Comparison of ENCODE assay signal across 30 cellular contexts in the genomic region with DNA sequence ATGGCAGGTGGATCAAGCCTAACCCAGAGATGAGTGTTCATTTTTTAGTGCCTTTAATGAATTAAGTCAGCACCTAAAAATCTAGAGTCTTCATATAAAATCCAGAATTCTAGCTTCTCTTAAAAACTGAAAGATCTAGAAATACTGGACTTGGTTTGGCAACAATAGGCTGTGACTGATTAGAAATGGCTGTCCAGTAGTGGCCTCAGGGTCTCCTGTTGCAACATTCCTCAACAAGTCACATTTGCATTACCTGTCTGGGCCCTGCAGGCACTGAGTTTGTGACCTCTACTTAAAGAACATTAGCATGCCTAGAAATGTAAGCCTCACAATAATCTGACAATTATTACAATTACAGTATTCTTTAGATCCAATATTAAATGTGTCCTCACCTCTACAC. TPM values are rescaled to one million over a fixed set of nuclear protein-coding genes. Genes with fewer than 3 reads are reported as not detected.
DNase-seq lines count a peak whose midpoint lies in the region; ATAC-seq, FAIRE-seq and TF ChIP-seq lines count a peak whose summit lies in the region.
"Had no signal": no experiment of that assay in that cellular context is flagged by ENCODE, and none has a peak within 500 bp of the region (broad histone marks: within the 10 kb centered on the region; RNA-seq: fewer than 3 reads in every experiment).

No MANE protein-coding gene starts in this region.

- no peak for FAIRE-seq in frontal cortex (lab: Jason Lieb, UNC)
- FAIRE-seq: endometrium, islet of Langerhans had no signal

- intact Hi-C loops in PC-9 (cut with micrococcal nuclease; ENCODE audit: unreplicated experiment): no loop called here

- DNase-seq in H9 (no peak), PC-9 (peak; percentile 27 to 84), foreskin keratinocyte (no peak), mesothelial cell of epicardium (ENCODE audit: low spot score in 2 of 2, unreplicated experiment in 2 of 2) (no peak), ecto neural progenitor cell (ENCODE audit: low spot score) (no peak), frontal cortex (ENCODE audit: low spot score in 2 of 2) (no peak)
- DNase-seq in stimulated activated CD4-positive, alpha-beta T cell treated with anti-CD3 and anti-CD28 coated beads, Interleukin-15, amount 100 ng/mL, for 24 hours: no peak
- DNase-seq: activated CD8-positive, alpha-beta T cell treated with anti-CD3 and anti-CD28 coated beads, Interleukin-2, amount 10 ng/mL, durations not matched to agents 7 days and 5 days; activated naive CD4-positive, alpha-beta T cell treated with anti-CD3 and anti-CD28 coated beads for 36 hours; CD8-positive, alpha-beta memory T cell; DMS153; HFFc6; midbrain; naive B cell; NCI-H1417; NCI-H2029 treated with DMSO at 0.1 percent for 48 hours; NCI-H524 treated with DMSO at 0.1 percent for 48 hours; NK-92 treated with Interleukin-12 subunit alpha and Interleukin-12 subunit beta, amount 100 ng/mL, for 24 hours; nucleus accumbens; right lobe of liver; Right ventricle myocardium superior; stimulated activated CD4-positive, alpha-beta T cell treated with anti-CD3 and anti-CD28 coated beads, Interleukin-4, amount 100 ng/mL, for 1 hour; T-helper 2 cell; thyroid gland had no signal

- no peak overlapping the region for H2BK20ac ChIP-seq in H9 (ENCODE audit: low read depth, low read length, poor library complexity, severe bottlenecking)

- H3K27me3 Mint-ChIP-seq in H9 (ENCODE audit: low read depth) (no peaks in the 10 kb centered on the region), mesothelial cell of epicardium (ENCODE audit: low read depth) (no peaks in the 10 kb centered on the region)
- H3K27me3 Mint-ChIP-seq: CD8-positive, alpha-beta memory T cell; dendritic cell treated with granulocyte-macrophage colony-stimulating factor and Interleukin-4, amounts not matched to agents 40 ng/mL and 50 ng/mL, for 4 days; naive B cell; progenitor cell of endocrine pancreas had no signal

- H3K4me1 Mint-ChIP-seq in H9 (peaks cover 17 to 19% of the 10 kb centered on the region in 2 experiments), mesothelial cell of epicardium (peaks cover 27% of the 10 kb centered on the region)

- no peak overlapping the region for H3K14ac ChIP-seq in H9 (ENCODE audit: insufficient read depth, low read length)

- H3K18ac ChIP-seq in H9 (ENCODE audit: insufficient read length, low read depth, low read length): no peak overlapping the region

- no peaks in the 10 kb centered on the region for H3K9me2 ChIP-seq in PC-9 (ENCODE audit: insufficient read depth)

- H3K79me2 ChIP-seq in H9 (ENCODE audit: insufficient read depth, low read length): no peaks in the 10 kb centered on the region
- H3K79me2 ChIP-seq in PC-9 (ENCODE audit: low read depth): peaks cover 50% of the 10 kb centered on the region

- no peak overlapping the region for H3K4me3 ChIP-seq in PC-9
- H3K4me3 ChIP-seq: right lobe of liver, thyroid gland had no signal

- H2BK120ac ChIP-seq in H9 (ENCODE audit: low read depth, low read length, poor library complexity, severe bottlenecking): no peak overlapping the region

- POLR2A ChIA-PET in PC-9 (lab: Charles Lee; ENCODE audit: unreplicated experiment): no interaction called here

- CTCF ChIA-PET in PC-9 (lab: Charles Lee): no interaction called here

- H3F3A ChIP-seq in PC-9 (ENCODE audit: insufficient read depth, low read depth): peaks cover 18% of the 10 kb centered on the region; the same call in 1 of the 2 replicates

- H3K4ac ChIP-seq in H9 (ENCODE audit: low read depth, low read length): no peak overlapping the region

- H3K36me3 ChIP-seq in PC-9 (ENCODE audit: low read depth): peaks cover 26% of the 10 kb centered on the region

- no peak overlapping the region for H4K5ac ChIP-seq in H9 (ENCODE audit: insufficient read length, low read depth, low read length)

- no peak overlapping the region for H4K8ac ChIP-seq in H9 (replicated peaks; ENCODE audit: insufficient read length, low read depth, low read length)

- no peak overlapping the region for H3K56ac ChIP-seq in H9 (ENCODE audit: insufficient read length, low read depth, low read length)

- no peak overlapping the region for H3T11ph ChIP-seq in H9 (ENCODE audit: low read length)

- H3K23me2 ChIP-seq in H9 (ENCODE audit: insufficient read length, low read depth, low read length, poor library complexity, severe bottlenecking): no peaks in the 10 kb centered on the region

- H3K27ac Mint-ChIP-seq in H9 (peak overlapping the region in 2 of 3 experiments; percentile 15 to 55; a peak in 3 of 7 replicates), mesothelial cell of epicardium (peak overlapping the region; percentile 77)
- H3K27ac Mint-ChIP-seq: activated CD8-positive, alpha-beta T cell treated with anti-CD3 and anti-CD28 coated beads, Interleukin-2, amount 10 ng/mL, durations not matched to agents 7 days and 5 days; activated naive CD4-positive, alpha-beta T cell treated with anti-CD3 and anti-CD28 coated beads for 36 hours; dendritic cell treated with granulocyte-macrophage colony-stimulating factor and Interleukin-4, amounts not matched to agents 40 ng/mL and 50 ng/mL, for 4 days; HFFc6; progenitor cell of endocrine pancreas had no signal

- H3K9me3 ChIP-seq in H9 (ENCODE audit: control insufficient read depth, low read depth, low read length) (no peaks in the 10 kb centered on the region), PC-9 (ENCODE audit: insufficient read depth, low read depth) (no peaks in the 10 kb centered on the region)
- H3K9me3 ChIP-seq: right lobe of liver, thyroid gland had no signal

- no peak overlapping the region for H2BK5ac ChIP-seq in H9 (ENCODE audit: insufficient read length, low read length)

- H3K27ac ChIP-seq in H9 (ENCODE audit: insufficient read length, low read depth, low read length) (no peak overlapping the region), PC-9 (peak overlapping the region; percentile 15; the same call in 1 of the 2 replicates), foreskin keratinocyte (no peak overlapping the region)
- H3K27ac ChIP-seq: KMS-11, right lobe of liver, thyroid gland had no signal

- H4K20me1 ChIP-seq in H9 (ENCODE audit: control insufficient read depth, insufficient read depth, insufficient read length): no peaks in the 10 kb centered on the region
- H4K20me1 ChIP-seq in PC-9 (ENCODE audit: insufficient read depth): peaks cover 13% of the 10 kb centered on the region

- ATAC-seq in foreskin keratinocyte: peak; percentile 12
- ATAC-seq: activated CD8-positive, alpha-beta T cell treated with anti-CD3 and anti-CD28 coated beads, Interleukin-2, amount 10 ng/mL, durations not matched to agents 7 days and 5 days; SK-N-SH treated with all-trans-retinoic acid at 6 μM for 48 hours had no signal

- no peak overlapping the region for H2AK5ac ChIP-seq in H9 (ENCODE audit: insufficient read length, low read length)

- H3K79me1 ChIP-seq in H9 (ENCODE audit: insufficient read depth, low read depth, low read length, poor library complexity, severe bottlenecking): no peaks in the 10 kb centered on the region

- no peak overlapping the region for H2AFZ ChIP-seq in H9 (ENCODE audit: low read length)
- H2AFZ ChIP-seq in PC-9: no peak overlapping the region

- H3K4me2 ChIP-seq in H9 (ENCODE audit: insufficient read depth, insufficient read length, low read length) (no peak overlapping the region), PC-9 (peak overlapping the region; percentile 53)
- H3K4me2 ChIP-seq: KMS-11 had no signal

- H2BK12ac ChIP-seq in H9 (ENCODE audit: insufficient read length, low read depth, low read length): no peak overlapping the region

- no peak overlapping the region for H2BK15ac ChIP-seq in H9 (ENCODE audit: low read depth, low read length)

- no TSS peak for BruUV-seq in PC-9 (replicated peaks; lab: Mats Ljungman, UMichigan)

- H3K4me3 Mint-ChIP-seq in H9: no peak overlapping the region; a peak in 1 of 5 replicates
- no peak overlapping the region for H3K4me3 Mint-ChIP-seq in mesothelial cell of epicardium
- H3K4me3 Mint-ChIP-seq: activated CD8-positive, alpha-beta T cell treated with anti-CD3 and anti-CD28 coated beads, Interleukin-2, amount 10 ng/mL, durations not matched to agents 7 days and 5 days; activated naive CD4-positive, alpha-beta T cell treated with anti-CD3 and anti-CD28 coated beads for 36 hours; CD8-positive, alpha-beta memory T cell; dendritic cell treated with granulocyte-macrophage colony-stimulating factor and Interleukin-4, amounts not matched to agents 40 ng/mL and 50 ng/mL, for 4 days; HFFc6; naive B cell had no signal

- no peak for TF ChIP-seq CTCF in H9 (conservative IDR thresholded peaks at IDR 0.05)
- no peak for TF ChIP-seq CTCF in PC-9 (conservative IDR thresholded peaks at IDR 0.05)
- TF ChIP-seq CTCF in foreskin keratinocyte (conservative IDR thresholded peaks at IDR 0.05): no peak
- no peak for TF ChIP-seq CTCF in mesothelial cell of epicardium (IDR thresholded peaks at IDR 0.05; ENCODE audit: unreplicated experiment)

- no peak overlapping the region for H4K91ac ChIP-seq in H9 (ENCODE audit: insufficient read length, low read depth, low read length)

- H3K9me3 Mint-ChIP-seq in H9 (no peaks in the 10 kb centered on the region), mesothelial cell of epicardium (no peaks in the 10 kb centered on the region)
- H3K9me3 Mint-ChIP-seq: activated naive CD4-positive, alpha-beta T cell treated with anti-CD3 and anti-CD28 coated beads for 36 hours; CD8-positive, alpha-beta memory T cell; dendritic cell treated with granulocyte-macrophage colony-stimulating factor and Interleukin-4, amounts not matched to agents 40 ng/mL and 50 ng/mL, for 4 days; HFFc6; naive B cell had no signal

- no peak overlapping the region for H3K23ac ChIP-seq in H9 (ENCODE audit: insufficient read length, low read depth, low read length)

- no peak overlapping the region for H3K9ac ChIP-seq in H9 (ENCODE audit: extremely low read depth, insufficient read length, low read length)
- H3K9ac ChIP-seq: KMS-11 had no signal

- no peaks in the 10 kb centered on the region for H3K36me3 Mint-ChIP-seq in H9 (ENCODE audit: insufficient read depth in 1 of 3, low read depth in 3 of 3)
- H3K36me3 Mint-ChIP-seq in mesothelial cell of epicardium: peaks cover 17% of the 10 kb centered on the region

- H3K4me1 ChIP-seq in H9 (ENCODE audit: insufficient read depth, low read length): no peaks in the 10 kb centered on the region; the same call in 1 of the 2 replicates
- H3K4me1 ChIP-seq in PC-9 (replicated peaks; ENCODE audit: insufficient read depth): peaks cover 36% of the 10 kb centered on the region
- peaks cover 37% of the 10 kb centered on the region for H3K4me1 ChIP-seq in foreskin keratinocyte
- H3K4me1 ChIP-seq: right lobe of liver had no signal

- no peaks in the 10 kb centered on the region for H3K27me3 ChIP-seq in H9 (ENCODE audit: insufficient read depth, low read length)
- no peaks in the 10 kb centered on the region for H3K27me3 ChIP-seq in PC-9 (ENCODE audit: insufficient read depth, low read depth)
- no peaks in the 10 kb centered on the region for H3K27me3 ChIP-seq in foreskin keratinocyte
- H3K27me3 ChIP-seq: right lobe of liver, thyroid gland had no signal

RNA-seq across cellular contexts. Expression of a gene that starts 33.1 kb away (rescaled TPM):
- total RNA-seq in H9 (2021) (29.9 and 34.0 TPM in 2 replicates), PC-9 (2021) (72.0 and 80.9 TPM in 2 replicates), foreskin keratinocyte (113 and 123 TPM in 2 replicates), mesothelial cell of epicardium (61.5 to 66.0 TPM (median 62.6 TPM) in 3 replicates), frontal cortex (18.3 TPM)
- 119 and 163 TPM in 2 replicates for polyA plus RNA-seq in foreskin keratinocyte

Comparison
In these comparisons a context has a peak if more than half of its experiments do, and no peak if none do; other contexts are left out.
1. DNase-seq: peak in PC-9 (2 of 2); none in H9 (single experiment), foreskin keratinocyte (0 of 2), mesothelial cell of epicardium (0 of 2), ecto neural progenitor cell (single experiment), stimulated activated CD4-positive, alpha-beta T cell treated with anti-CD3 and anti-CD28 coated beads, Interleukin-15, amount 100 ng/mL, for 24 hours (single experiment) and frontal cortex (0 of 2).